In genomic region chr6:44265843-44266233, GRCh38 we compare ENCODE assay signal across 8 cellular contexts. TPM values are rescaled to one million over a fixed set of nuclear protein-coding genes. Genes with fewer than 3 reads are reported as not detected.
A peak's percentile ranks its signal among the peaks of the same experiment; 100 is the strongest.
DNase-seq lines count a peak whose midpoint lies in the region; TF ChIP-seq lines count a peak whose summit lies in the region.

No MANE protein-coding gene starts in this region.

- TF ChIP-seq POLR2A in ovary (IDR thresholded peaks at IDR 0.05), result no peak

- peak overlapping the region; percentile 94 to 98 (median 95) for H3K27ac Mint-ChIP-seq in CD4-positive, alpha-beta memory T cell
- peak overlapping the region; percentile 90 for H3K27ac Mint-ChIP-seq in dendritic cell treated with granulocyte-macrophage colony-stimulating factor and Interleukin-4, amounts not matched to agents 40 ng/mL and 50 ng/mL, for 4 days

- POLR2A ChIA-PET in CD4-positive, alpha-beta memory T cell (lab: Charles Lee; ENCODE audit: partially characterized antibody), result interaction anchor here (5.4 to 6.2 kb wide), 2 partner anchors 10 to 19 kb away, joined by 37 to 97 read pairs; partner anchors contain the start of genes HSP90AB1 and SLC35B2

- no peak overlapping the region for H3K4me3 ChIP-seq in CD4-positive, alpha-beta memory T cell (ENCODE audit: low read length in 2 of 2)
- H3K4me3 ChIP-seq in Loucy (ENCODE audit: low read length, poor library complexity, severe bottlenecking), result peak overlapping the region; percentile 85
- peak overlapping the region; percentile 79 for H3K4me3 ChIP-seq in ovary

- TF ChIP-seq CTCF in Loucy (conservative IDR thresholded peaks at IDR 0.05; ENCODE audit: low read length) (no peak), ovary (IDR thresholded peaks at IDR 0.05) (no peak)

- peaks cover 17 to 47% (median 37%) of the 10 kb centered on the region in 4 donors for H3K4me1 Mint-ChIP-seq in CD4-positive, alpha-beta memory T cell
- peaks cover 54% of the 10 kb centered on the region for H3K4me1 Mint-ChIP-seq in dendritic cell treated with granulocyte-macrophage colony-stimulating factor and Interleukin-4, amounts not matched to agents 40 ng/mL and 50 ng/mL, for 4 days (ENCODE audit: low read depth)

- H3K36me3 ChIP-seq in CD4-positive, alpha-beta memory T cell (ENCODE audit: insufficient read depth, low read length), result peaks cover 6% of the 10 kb centered on the region
- H3K36me3 ChIP-seq in Loucy (ENCODE audit: insufficient read depth, low read length) (no peaks in the 10 kb centered on the region), ovary (no peaks in the 10 kb centered on the region)

- CTCF ChIA-PET in CD4-positive, alpha-beta memory T cell (lab: Charles Lee; ENCODE audit: partially characterized antibody), result interaction anchor here (4.6 to 8.3 kb wide), 3 partner anchors 11 to 72 kb away, joined by 54 to 82 read pairs (median 63); partner anchors contain the start of gene SLC35B2

- peaks cover 18% of the 10 kb centered on the region for H4K20me1 ChIP-seq in Loucy (ENCODE audit: insufficient read depth, low read length, poor library complexity, severe bottlenecking)

- no peaks in the 10 kb centered on the region for H3K9me3 ChIP-seq in CD4-positive, alpha-beta memory T cell (ENCODE audit: control insufficient read depth in 1 of 2, low read length in 2 of 2)
- no peaks in the 10 kb centered on the region for H3K9me3 ChIP-seq in Loucy (ENCODE audit: insufficient read depth, low read depth, low read length)
- H3K9me3 ChIP-seq in ovary, result no peaks in the 10 kb centered on the region

- WGBS in ovary, 3 donors, result 66 to 73% (median 71%) methylated on average over 14 of the region's 14 CpGs

- peaks cover 12% of the 10 kb centered on the region for H3K27me3 ChIP-seq in CD4-positive, alpha-beta memory T cell (ENCODE audit: insufficient read depth, low read length)
- no peaks in the 10 kb centered on the region for H3K27me3 ChIP-seq in Loucy (ENCODE audit: insufficient read depth, low read length, poor library complexity, severe bottlenecking)
- no peaks in the 10 kb centered on the region for H3K27me3 ChIP-seq in ovary

- no peak overlapping the region for H3K9ac ChIP-seq in Loucy (ENCODE audit: low read depth, low read length, poor library complexity, severe bottlenecking)

- H3K27me3 Mint-ChIP-seq in CD4-positive, alpha-beta memory T cell, result peaks cover 8 to 18% of the 10 kb centered on the region in 2 donors
- H3K27me3 Mint-ChIP-seq in dendritic cell treated with granulocyte-macrophage colony-stimulating factor and Interleukin-4, amounts not matched to agents 40 ng/mL and 50 ng/mL, for 4 days, result peaks cover 24% of the 10 kb centered on the region

- H3K79me2 ChIP-seq in Loucy (ENCODE audit: insufficient read depth, low read length), result peaks cover 36% of the 10 kb centered on the region

- no peaks in the 10 kb centered on the region for H3K9me3 Mint-ChIP-seq in CD4-positive, alpha-beta memory T cell
- H3K9me3 Mint-ChIP-seq in dendritic cell treated with granulocyte-macrophage colony-stimulating factor and Interleukin-4, amounts not matched to agents 40 ng/mL and 50 ng/mL, for 4 days, result no peaks in the 10 kb centered on the region

- no peak for TF ChIP-seq EP300 in ovary (IDR thresholded peaks at IDR 0.05)

- peaks cover 36% of the 10 kb centered on the region for H3K4me1 ChIP-seq in CD4-positive, alpha-beta memory T cell (ENCODE audit: insufficient read depth, low read length)
- peaks cover 45% of the 10 kb centered on the region for H3K4me1 ChIP-seq in Loucy (ENCODE audit: insufficient read depth, low read length, poor library complexity, severe bottlenecking)
- H3K4me1 ChIP-seq in ovary (ENCODE audit: insufficient read depth), result peaks cover 9% of the 10 kb centered on the region

- 0 out of 2 replicates have a peak overlapping the region, but pooled peaks have one; percentile 85 for H2AFZ ChIP-seq in Loucy (ENCODE audit: low read length)

- peak overlapping the region; percentile 96 for H3K27ac ChIP-seq in CD4-positive, alpha-beta memory T cell (ENCODE audit: low read depth, low read length)
- no peak overlapping the region for H3K27ac ChIP-seq in ovary

- intact Hi-C loops in CD4-positive, alpha-beta memory T cell (cut with micrococcal nuclease), result loop anchor here (1.0 to 2.0 kb wide), 5 partner anchors 9 to 169 kb away; partner anchors contain the start of genes HSP90AB1 and SLC35B2
- intact Hi-C loops in dendritic cell treated with granulocyte-macrophage colony-stimulating factor and Interleukin-4, amounts not matched to agents 40 ng/mL and 50 ng/mL, for 4 days (cut with micrococcal nuclease), result loop anchor here (5.0 kb wide), 1 partner anchor 186 kb away; no protein-coding TSS in a partner anchor
- intact Hi-C loops in ovary (cut with DNase I), result no loop called here

- H3K4me3 Mint-ChIP-seq in CD4-positive, alpha-beta memory T cell, result peak overlapping the region; percentile 73 to 96 (median 93)
- H3K4me3 Mint-ChIP-seq in dendritic cell treated with granulocyte-macrophage colony-stimulating factor and Interleukin-4, amounts not matched to agents 40 ng/mL and 50 ng/mL, for 4 days, result peak overlapping the region; percentile 97

- peaks cover 4 to 27% of the 10 kb centered on the region in 2 donors for H3K36me3 Mint-ChIP-seq in CD4-positive, alpha-beta memory T cell
- H3K36me3 Mint-ChIP-seq in dendritic cell treated with granulocyte-macrophage colony-stimulating factor and Interleukin-4, amounts not matched to agents 40 ng/mL and 50 ng/mL, for 4 days (ENCODE audit: low read depth), result peaks cover 45% of the 10 kb centered on the region

- H3K9me2 ChIP-seq in Loucy (replicated peaks; ENCODE audit: low read depth, low read length), result no peaks in the 10 kb centered on the region

- no peak for DNase-seq in CD4-positive, alpha-beta memory T cell
- DNase-seq in ovary (no peak), dedifferentiated amniotic fluid mesenchymal stem cell (ENCODE audit: extremely low spot score) (no peak), HCEC 1CT (no peak), GOT3 (lab: John Stamatoyannopoulos, UW) (no peak), cerebellum (ENCODE audit: low spot score) (no peak)

- peak overlapping the region; percentile 93 for H3K4me2 ChIP-seq in Loucy (ENCODE audit: low read depth, low read length, poor library complexity, severe bottlenecking)

- no peaks in the 10 kb centered on the region for H3F3A ChIP-seq in Loucy (ENCODE audit: low read depth)

RNA-seq across cellular contexts. Expression of gene NFKBIE, which starts 0.5 kb away (rescaled TPM):
- total RNA-seq in CD4-positive, alpha-beta memory T cell, result 10 to 100 TPM; 12.7 to 15.0 TPM
- 1 to 10 TPM; 8.0 to 8.3 TPM for polyA plus RNA-seq in CD4-positive, alpha-beta memory T cell
- 10 to 100 TPM in 2 of 7 donors, 1 to 10 TPM in 5; 2.8 to 93.6 (median 4.9) TPM for total RNA-seq in ovary
- 1 to 10 TPM; 2.7 to 6.8 TPM for polyA plus RNA-seq in ovary
- total RNA-seq in cerebellum, result 4.5 TPM

RNA-seq across cellular contexts. Expression of gene TMEM151B, which starts 4.4 kb away (rescaled TPM):
- total RNA-seq in CD4-positive, alpha-beta memory T cell, result not detected
- polyA plus RNA-seq in CD4-positive, alpha-beta memory T cell, result not detected
- total RNA-seq in ovary, result under 1 TPM in 4 of 7 donors, not detected in 3; under 0.01 to 0.12 (median 0.05) TPM
- under 1 TPM in 1 of 2 donors, not detected in 1; 0.04 TPM for polyA plus RNA-seq in ovary
- total RNA-seq in cerebellum, result 25.6 TPM

RNA-seq across cellular contexts. Expression of gene SLC35B2, which starts 8.5 kb away (rescaled TPM):
- 10 to 100 TPM; 20.7 to 20.9 TPM for total RNA-seq in CD4-positive, alpha-beta memory T cell
- polyA plus RNA-seq in CD4-positive, alpha-beta memory T cell, result 10 to 100 TPM; 41.6 to 65.3 TPM
- 10 to 100 TPM; 19.7 to 41.0 (median 29.7) TPM for total RNA-seq in ovary
- 10 to 100 TPM; 21.0 to 23.9 TPM for polyA plus RNA-seq in ovary
- 23.9 TPM for total RNA-seq in cerebellum

RNA-seq across cellular contexts. Expression of gene HSP90AB1, which starts 18.9 kb away (rescaled TPM):
- 100 to 1,000 TPM; 303 to 324 TPM for total RNA-seq in CD4-positive, alpha-beta memory T cell
- polyA plus RNA-seq in CD4-positive, alpha-beta memory T cell, result 100 to 1,000 TPM; 384 to 432 TPM
- total RNA-seq in ovary (1,000 to 10,000 TPM in 6 of 7 donors, 100 to 1,000 TPM in 1; 820 to 1,796 (median 1,051) TPM), cerebellum (210 TPM)
- 1,000 to 10,000 TPM in 1 of 2 donors, 100 to 1,000 TPM in 1; 972 to 1,905 TPM for polyA plus RNA-seq in ovary

RNA-seq across cellular contexts. Expression of gene SLC29A1, which starts 42.4 kb away (rescaled TPM):
- 1 to 10 TPM; 2.1 to 3.1 TPM for total RNA-seq in CD4-positive, alpha-beta memory T cell
- 1 to 10 TPM; 3.4 to 3.7 TPM for polyA plus RNA-seq in CD4-positive, alpha-beta memory T cell
- total RNA-seq in ovary (10 to 100 TPM; 11.2 to 35.4 (median 30.2) TPM), cerebellum (10.8 TPM)
- polyA plus RNA-seq in ovary, result 10 to 100 TPM; 24.8 to 54.0 TPM

Comparison
In these comparisons a context has a peak if more than half of its experiments do, and no peak if none do; other contexts are left out.
1. H3K4me3 ChIP-seq: peak in Loucy (single experiment) and ovary (single experiment); none in CD4-positive, alpha-beta memory T cell (0 of 2).
2. RNA of gene TMEM151B, which starts 4.4 kb away (total RNA-seq): 25.6 TPM in cerebellum (single experiment); under 0.01 to 0.12 TPM in ovary and not detected in CD4-positive, alpha-beta memory T cell; every median in the first group is over 10 times any median in the second.
3. intact Hi-C loops: an anchor here in CD4-positive, alpha-beta memory T cell (1.0 to 2.0 kb wide) and dendritic cell treated with granulocyte-macrophage colony-stimulating factor and Interleukin-4, amounts not matched to agents 40 ng/mL and 50 ng/mL, for 4 days (5.0 kb wide); none called in ovary.